8 cellular contexts compared by ENCODE assay signal in genomic region chr9:136119259-136120118, GRCh38. TPM values are rescaled to one million over a fixed set of nuclear protein-coding genes. Genes with fewer than 3 reads are reported as not detected.
DNase-seq lines count a peak whose midpoint lies in the region; ATAC-seq and TF ChIP-seq lines count a peak whose summit lies in the region.

No MANE protein-coding gene starts in this region.

- ATAC-seq in activated CD8-positive, alpha-beta T cell treated with anti-CD3 and anti-CD28 coated beads, Interleukin-2, amount 10 ng/mL, durations not matched to agents 7 days and 5 days, result peak; percentile 3
- ATAC-seq in psoas muscle (peak in 3 of 4 donors; percentile 4 to 22 (median 16)), HG02884 (IDR thresholded peaks at IDR 0.05; ENCODE audit: unreplicated experiment) (no peak)

- H3K9me3 Mint-ChIP-seq in T-helper 1 cell treated with Interleukin-12 subunit alpha and Interleukin-12 subunit beta and Interleukin-4 antibody, amounts not matched to agents 30 μg/mL and 1 μg/mL, for 36 hours, result no peaks in the 10 kb centered on the region
- H3K9me3 Mint-ChIP-seq in activated CD8-positive, alpha-beta T cell treated with anti-CD3 and anti-CD28 coated beads, Interleukin-2, amount 10 ng/mL, durations not matched to agents 7 days and 5 days (ENCODE audit: insufficient read depth), result no peaks in the 10 kb centered on the region

- peaks cover 16% of the 10 kb centered on the region for H3K36me3 ChIP-seq in HUES48 (ENCODE audit: control insufficient read depth, insufficient read depth, low read length)
- H3K36me3 ChIP-seq in cardiac muscle cell, result peaks cover 3% of the 10 kb centered on the region
- H3K36me3 ChIP-seq in psoas muscle (ENCODE audit: insufficient read depth in 1 of 2, low read depth in 1 of 2), result peaks cover 2 to 17% of the 10 kb centered on the region in 2 donors

- H3K27ac ChIP-seq in HUES48 (ENCODE audit: low read depth, low read length) (peak overlapping the region; percentile 85), cardiac muscle cell (peak overlapping the region; percentile 92), psoas muscle (peak overlapping the region; percentile 96)

- no peaks in the 10 kb centered on the region for H3K9me3 ChIP-seq in HUES48 (ENCODE audit: control insufficient read depth, insufficient read depth, low read length)
- no peaks in the 10 kb centered on the region for H3K9me3 ChIP-seq in cardiac muscle cell (ENCODE audit: low read depth)
- no peaks in the 10 kb centered on the region for H3K9me3 ChIP-seq in psoas muscle

- intact Hi-C loops in psoas muscle (cut with DNase I), result loop anchor here (5.0 to 10.0 kb wide), 4 partner anchors 32 to 515 kb away; partner anchors contain the start of gene KCNT1 (in 1 of the 2)

- CTCF ChIA-PET in activated CD8-positive, alpha-beta T cell treated with anti-CD3 and anti-CD28 coated beads, Interleukin-2, amount 10 ng/mL, durations not matched to agents 7 days and 5 days (lab: Charles Lee), result interaction anchor here (0.6 to 6.2 kb wide), 3 partner anchors 127 to 158 kb away, joined by 3 to 49 read pairs (median 4); partner anchors contain the start of gene UBAC1

- TF ChIP-seq CTCF in cardiac muscle cell (IDR thresholded peaks at IDR 0.05; ENCODE audit: low read depth, low read length) (no peak), psoas muscle (IDR thresholded peaks at IDR 0.05) (no peak)

- H3K4me1 Mint-ChIP-seq in T-helper 1 cell treated with Interleukin-12 subunit alpha and Interleukin-12 subunit beta and Interleukin-4 antibody, amounts not matched to agents 30 μg/mL and 1 μg/mL, for 36 hours (ENCODE audit: low read depth), result peaks cover 6% of the 10 kb centered on the region
- H3K4me1 Mint-ChIP-seq in activated CD8-positive, alpha-beta T cell treated with anti-CD3 and anti-CD28 coated beads, Interleukin-2, amount 10 ng/mL, durations not matched to agents 7 days and 5 days (ENCODE audit: low read depth), result peaks cover 20% of the 10 kb centered on the region

- H3K27me3 Mint-ChIP-seq in T-helper 1 cell treated with Interleukin-12 subunit alpha and Interleukin-12 subunit beta and Interleukin-4 antibody, amounts not matched to agents 30 μg/mL and 1 μg/mL, for 36 hours (ENCODE audit: low read depth), result no peaks in the 10 kb centered on the region
- no peaks in the 10 kb centered on the region for H3K27me3 Mint-ChIP-seq in activated CD8-positive, alpha-beta T cell treated with anti-CD3 and anti-CD28 coated beads, Interleukin-2, amount 10 ng/mL, durations not matched to agents 7 days and 5 days (ENCODE audit: low read depth)

- 5 to 16% (median 7%) methylated on average over 33 to 50 of the region's 50 CpGs for WGBS in psoas muscle, 3 donors

- POLR2A ChIA-PET in activated CD8-positive, alpha-beta T cell treated with anti-CD3 and anti-CD28 coated beads, Interleukin-2, amount 10 ng/mL, durations not matched to agents 7 days and 5 days (lab: Charles Lee), result interaction anchor here (4.8 kb wide), 1 partner anchor 12 kb away, joined by 51 read pairs; no protein-coding TSS in a partner anchor

- H3K4me3 ChIP-seq in HUES48 (ENCODE audit: low read depth, low read length) (peak overlapping the region; percentile 77), cardiac muscle cell (peak overlapping the region; percentile 74), psoas muscle (peak overlapping the region; percentile 93)

- H3K27me3 ChIP-seq in HUES48 (ENCODE audit: control insufficient read depth, insufficient read depth, low read length), result no peaks in the 10 kb centered on the region
- H3K27me3 ChIP-seq in cardiac muscle cell, result peaks cover 3% of the 10 kb centered on the region
- H3K27me3 ChIP-seq in psoas muscle (ENCODE audit: insufficient read depth in 3 of 3, low read length in 2 of 3), result no peaks in the 10 kb centered on the region

- peak overlapping the region; percentile 65 for H3K4me3 Mint-ChIP-seq in T-helper 1 cell treated with Interleukin-12 subunit alpha and Interleukin-12 subunit beta and Interleukin-4 antibody, amounts not matched to agents 30 μg/mL and 1 μg/mL, for 36 hours
- peak overlapping the region; percentile 75 for H3K4me3 Mint-ChIP-seq in activated CD8-positive, alpha-beta T cell treated with anti-CD3 and anti-CD28 coated beads, Interleukin-2, amount 10 ng/mL, durations not matched to agents 7 days and 5 days

- H3K4me1 ChIP-seq in HUES48 (ENCODE audit: control insufficient read depth, insufficient read depth, low read length), result peaks cover 10% of the 10 kb centered on the region
- H3K4me1 ChIP-seq in cardiac muscle cell (ENCODE audit: low read depth), result peaks cover 13% of the 10 kb centered on the region
- H3K4me1 ChIP-seq in psoas muscle, result peaks cover 27% of the 10 kb centered on the region

- H3K9ac ChIP-seq in HUES48 (ENCODE audit: low read depth, low read length), result peak overlapping the region; percentile 57; the same call in 1 of the 2 replicates

- no peak overlapping the region for H3K27ac Mint-ChIP-seq in T-helper 1 cell treated with Interleukin-12 subunit alpha and Interleukin-12 subunit beta and Interleukin-4 antibody, amounts not matched to agents 30 μg/mL and 1 μg/mL, for 36 hours
- H3K27ac Mint-ChIP-seq in activated CD8-positive, alpha-beta T cell treated with anti-CD3 and anti-CD28 coated beads, Interleukin-2, amount 10 ng/mL, durations not matched to agents 7 days and 5 days, result peak overlapping the region; percentile 78

- DNase-seq in T-helper 1 cell, result no peak
- DNase-seq in activated CD8-positive, alpha-beta T cell treated with anti-CD3 and anti-CD28 coated beads, Interleukin-2, amount 10 ng/mL, durations not matched to agents 7 days and 5 days, result no peak
- DNase-seq in cardiac muscle cell (ENCODE audit: low read depth in 1 of 2, low spot score in 1 of 2), result peak; percentile 53 to 68
- DNase-seq in psoas muscle, result peak; percentile 51 to 77
- DNase-seq in NCI-H2107 treated with DMSO at 0.1 percent for 48 hours (lab: John Stamatoyannopoulos, UW; ENCODE audit: unreplicated experiment), result no peak

- peaks cover 4% of the 10 kb centered on the region for H3K36me3 Mint-ChIP-seq in T-helper 1 cell treated with Interleukin-12 subunit alpha and Interleukin-12 subunit beta and Interleukin-4 antibody, amounts not matched to agents 30 μg/mL and 1 μg/mL, for 36 hours (ENCODE audit: low read depth)
- H3K36me3 Mint-ChIP-seq in activated CD8-positive, alpha-beta T cell treated with anti-CD3 and anti-CD28 coated beads, Interleukin-2, amount 10 ng/mL, durations not matched to agents 7 days and 5 days (ENCODE audit: low read depth), result peaks cover 14% of the 10 kb centered on the region

RNA-seq across cellular contexts. Expression of gene TMEM250, which starts 0.8 kb away (rescaled TPM):
- 10 to 100 TPM; 56.5 to 57.0 TPM for total RNA-seq in activated CD8-positive, alpha-beta T cell treated with anti-CD3 and anti-CD28 coated beads, Interleukin-2, amount 10 ng/mL, durations not matched to agents 7 days and 5 days
- total RNA-seq in cardiac muscle cell, result 29.3 and 41.6 TPM in 2 replicates
- 25.6 and 27.0 TPM in 2 replicates for polyA plus RNA-seq in cardiac muscle cell
- 10 to 100 TPM; 17.3 to 27.8 (median 22.5) TPM for total RNA-seq in psoas muscle
- polyA plus RNA-seq in psoas muscle, result 10 to 100 TPM; 28.8 to 49.5 (median 41.3) TPM

RNA-seq across cellular contexts. Expression of gene NACC2, which starts 24.4 kb away (rescaled TPM):
- 1 to 10 TPM; 5.6 to 6.4 TPM for total RNA-seq in activated CD8-positive, alpha-beta T cell treated with anti-CD3 and anti-CD28 coated beads, Interleukin-2, amount 10 ng/mL, durations not matched to agents 7 days and 5 days
- total RNA-seq in cardiac muscle cell, result 12.0 and 12.2 TPM in 2 replicates
- polyA plus RNA-seq in cardiac muscle cell, result 4.4 and 5.0 TPM in 2 replicates
- 10 to 100 TPM; 18.4 to 33.5 (median 28.0) TPM for total RNA-seq in psoas muscle
- polyA plus RNA-seq in psoas muscle, result 10 to 100 TPM in 2 of 3 donors, 1 to 10 TPM in 1; 8.5 to 14.0 (median 10.4) TPM

Comparison
In these comparisons a context has a peak if more than half of its experiments do, and no peak if none do; other contexts are left out.
1. DNase-seq: peak in cardiac muscle cell (2 of 2) and psoas muscle (2 of 2); none in T-helper 1 cell (0 of 5), activated CD8-positive, alpha-beta T cell treated with anti-CD3 and anti-CD28 coated beads, Interleukin-2, amount 10 ng/mL, durations not matched to agents 7 days and 5 days (single experiment) and NCI-H2107 treated with DMSO at 0.1 percent for 48 hours (single experiment).
2. Peak in every context shown above with its lines, with median percentiles within 50 percentile points of each other: H3K27ac ChIP-seq and H3K4me3 ChIP-seq.